In the genomic region with DNA sequence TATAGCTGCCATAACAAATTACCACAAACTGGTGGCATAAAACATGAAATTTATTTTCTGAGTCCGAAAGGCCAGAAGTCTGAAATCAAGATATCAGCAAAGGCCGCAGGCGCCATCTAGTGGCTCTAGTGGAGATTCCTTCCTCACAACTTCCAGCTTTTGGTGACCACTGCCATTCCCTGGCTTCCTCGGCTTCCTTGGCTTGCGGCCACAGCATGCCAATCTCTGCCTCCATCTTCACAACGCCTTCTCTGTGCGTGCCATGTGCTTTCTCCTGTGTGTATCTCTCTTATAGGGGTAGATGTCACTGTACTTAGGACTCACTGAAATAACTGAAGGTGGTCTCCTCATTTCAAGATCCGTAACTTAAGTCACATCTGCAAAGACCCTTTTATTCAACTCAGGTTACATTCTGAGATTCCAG, we compare ENCODE assay signal across 8 cellular contexts. TPM values are rescaled to one million over a fixed set of nuclear protein-coding genes. Genes with fewer than 3 reads are reported as not detected.
DNase-seq lines count a peak whose midpoint lies in the region; ATAC-seq and TF ChIP-seq lines count a peak whose summit lies in the region.

No MANE protein-coding gene starts in this region.

- no peak for ATAC-seq in GM18511 (IDR thresholded peaks at IDR 0.05; ENCODE audit: unreplicated experiment)

- intact Hi-C loops in CD4-positive, alpha-beta memory T cell (cut with micrococcal nuclease), result loop anchor here (1.0 to 10.0 kb wide), 7 partner anchors 51 to 1446 kb away; no protein-coding TSS in a partner anchor

- CTCF ChIA-PET in CD4-positive, alpha-beta memory T cell (lab: Charles Lee; ENCODE audit: partially characterized antibody), result interaction anchor here (0.9 to 5.7 kb wide), 29 partner anchors 9 to 1541 kb away, joined by 3 to 86 read pairs (median 6); a partner anchor contains a TSS

- H3K36me3 Mint-ChIP-seq in CD4-positive, alpha-beta memory T cell, result no peaks in the 10 kb centered on the region

- H3K4me1 Mint-ChIP-seq in CD4-positive, alpha-beta memory T cell, result peaks cover 0 to 2% (median under 1%) of the 10 kb centered on the region in 4 donors

- in situ Hi-C loops in HAP-1 (cut with MboI; ENCODE audit: low sequenced_read_pairs), result loop anchor here (5.0 to 10.0 kb wide), 2 partner anchors 71 to 439 kb away; no protein-coding TSS in a partner anchor

- H3K4me1 ChIP-seq in CD4-positive, alpha-beta memory T cell (ENCODE audit: insufficient read depth, low read length), result no peaks in the 10 kb centered on the region
- no peaks in the 10 kb centered on the region for H3K4me1 ChIP-seq in HAP-1
- peaks cover 0 to 4% (median 0%) of the 10 kb centered on the region in 4 donors for H3K4me1 ChIP-seq in liver (ENCODE audit: control insufficient read depth in 4 of 4, insufficient read depth in 4 of 4, low read length in 3 of 4)

- peaks cover 1 to 4% of the 10 kb centered on the region in 2 donors for H3K27me3 Mint-ChIP-seq in CD4-positive, alpha-beta memory T cell

- peak; percentile 50 to 61 (median 56) for DNase-seq in CD4-positive, alpha-beta memory T cell
- DNase-seq in HAP-1 (ENCODE audit: low spot score in 2 of 2), result peak; percentile 60 to 81
- peak; percentile 46 to 77 for DNase-seq in NCI-H446 (lab: John Stamatoyannopoulos, UW)
- peak; percentile 75 for DNase-seq in activated CD4-positive, alpha-beta T cell treated with anti-CD3 and anti-CD28 coated beads for 48 hours
- DNase-seq in dedifferentiated amniotic fluid mesenchymal stem cell (ENCODE audit: extremely low spot score), result peak; percentile 90
- peak; percentile 43 for DNase-seq in stimulated activated CD8-positive, alpha-beta memory T cell treated with anti-CD3 and anti-CD28 coated beads, Interleukin-12 subunit alpha, Interleukin-12 subunit beta, amount 100 ng/mL, for 1 hour (ENCODE audit: low read depth)

- H3K36me3 ChIP-seq in CD4-positive, alpha-beta memory T cell (ENCODE audit: insufficient read depth, low read length), result no peaks in the 10 kb centered on the region
- H3K36me3 ChIP-seq in HAP-1 (replicated peaks), result no peaks in the 10 kb centered on the region
- H3K36me3 ChIP-seq in liver (ENCODE audit: control insufficient read depth in 4 of 4, insufficient read depth in 3 of 4, low read depth in 1 of 4, low read length in 3 of 4), result no peaks in the 10 kb centered on the region

- H3K9me3 Mint-ChIP-seq in CD4-positive, alpha-beta memory T cell, result no peaks in the 10 kb centered on the region

- H3K27ac Mint-ChIP-seq in CD4-positive, alpha-beta memory T cell, result no peak overlapping the region

- H3K27me3 ChIP-seq in CD4-positive, alpha-beta memory T cell (ENCODE audit: insufficient read depth, low read length), result no peaks in the 10 kb centered on the region
- H3K27me3 ChIP-seq in HAP-1 (ENCODE audit: low read depth) (no peaks in the 10 kb centered on the region), liver (ENCODE audit: control insufficient read depth in 4 of 4, insufficient read depth in 4 of 4, low read length in 3 of 4) (no peaks in the 10 kb centered on the region)

- no peaks in the 10 kb centered on the region for H3K9me3 ChIP-seq in CD4-positive, alpha-beta memory T cell (ENCODE audit: control insufficient read depth in 1 of 2, low read length in 2 of 2)
- H3K9me3 ChIP-seq in HAP-1, result peaks cover 3% of the 10 kb centered on the region; the same call in 1 of the 2 replicates
- H3K9me3 ChIP-seq in liver (ENCODE audit: control insufficient read depth in 4 of 4, low read length in 3 of 4), result no peaks in the 10 kb centered on the region

- TF ChIP-seq RAD21 in liver (IDR thresholded peaks at IDR 0.05), result peak; percentile 97 to 98

- WGBS in liver, result 14% methylated on average over 8 of the region's 8 CpGs

- H3K4me3 ChIP-seq in CD4-positive, alpha-beta memory T cell (ENCODE audit: low read length in 2 of 2), result no peak overlapping the region
- H3K4me3 ChIP-seq in HAP-1, result no peak overlapping the region
- no peak overlapping the region for H3K4me3 ChIP-seq in liver (ENCODE audit: low read depth in 1 of 3, low read length in 3 of 3)

- peak; percentile 89 for TF ChIP-seq CTCF in liver (IDR thresholded peaks at IDR 0.05; ENCODE audit: low read depth, low read length, missing input control)

- no peak overlapping the region for H3K27ac ChIP-seq in CD4-positive, alpha-beta memory T cell (ENCODE audit: low read depth, low read length)
- H3K27ac ChIP-seq in liver (ENCODE audit: low read depth in 1 of 2, low read length in 2 of 2), result no peak overlapping the region

- H3K4me3 Mint-ChIP-seq in CD4-positive, alpha-beta memory T cell, result no peak overlapping the region

- POLR2A ChIA-PET in CD4-positive, alpha-beta memory T cell (lab: Charles Lee; ENCODE audit: partially characterized antibody), result interaction anchor here (1.6 kb wide), 1 partner anchor 438 kb away, joined by 5 read pairs; no protein-coding TSS in a partner anchor

- H3K9ac ChIP-seq in liver (ENCODE audit: low read depth in 1 of 2, low read length in 2 of 2), result no peak overlapping the region

TF ChIP-seq in liver, 16 proteins besides CTCF, POLR2A, EP300 and RAD21:
- no peak for TF ChIP-seq SP1 (IDR thresholded peaks at IDR 0.05)
- TF ChIP-seq TAF1 (conservative IDR thresholded peaks at IDR 0.05), result no peak
- TF ChIP-seq, protein P1, sequence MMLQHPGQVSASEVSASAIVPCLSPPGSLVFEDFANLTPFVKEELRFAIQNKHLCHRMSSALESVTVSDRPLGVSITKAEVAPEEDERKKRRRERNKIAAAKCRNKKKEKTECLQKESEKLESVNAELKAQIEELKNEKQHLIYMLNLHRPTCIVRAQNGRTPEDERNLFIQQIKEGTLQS (IDR thresholded peaks at IDR 0.05), result no peak
- TF ChIP-seq HNF4A (conservative IDR thresholded peaks at IDR 0.05), result peak in 1 of 2 donors; percentile 51
- TF ChIP-seq, protein P2, sequence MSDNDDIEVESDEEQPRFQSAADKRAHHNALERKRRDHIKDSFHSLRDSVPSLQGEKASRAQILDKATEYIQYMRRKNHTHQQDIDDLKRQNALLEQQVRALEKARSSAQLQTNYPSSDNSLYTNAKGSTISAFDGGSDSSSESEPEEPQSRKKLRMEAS (IDR thresholded peaks at IDR 0.05), result no peak

RNA-seq across cellular contexts. Expression of a gene that starts 5.4 kb away (rescaled TPM):
- total RNA-seq in CD4-positive, alpha-beta memory T cell, result 1 to 10 TPM; 4.1 to 4.7 TPM
- 1 to 10 TPM in 1 of 2 donors, under 1 TPM in 1; 0.89 to 1.2 TPM for polyA plus RNA-seq in CD4-positive, alpha-beta memory T cell
- 1 to 10 TPM; 2.6 to 6.3 TPM for total RNA-seq in liver
- 1 to 10 TPM; 1.3 to 1.4 TPM for polyA plus RNA-seq in liver
